27 cellular contexts compared by ENCODE assay signal in the genomic region with DNA sequence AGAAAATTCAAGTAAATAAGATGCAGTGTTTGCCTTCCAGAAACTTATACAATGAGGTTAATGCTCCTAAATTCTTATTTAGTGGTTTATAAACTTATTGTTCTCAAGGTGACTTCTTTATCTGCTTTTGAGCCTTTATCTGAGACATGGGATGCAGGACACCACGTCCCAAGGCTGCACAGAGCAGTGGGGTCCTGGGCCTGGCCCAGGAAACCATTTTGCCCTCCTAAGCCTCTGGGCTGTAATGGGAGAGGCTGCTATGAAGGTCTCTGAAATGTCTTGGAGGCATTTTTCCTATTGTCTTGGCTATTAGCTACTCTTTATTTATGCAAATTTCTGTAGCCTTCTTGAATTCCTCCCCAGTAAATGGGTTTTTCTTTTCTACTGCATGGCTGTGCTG.
"Had no signal": no experiment of that assay in that cellular context is flagged by ENCODE, and none has a peak within 500 bp of the region (broad histone marks: within the 10 kb centered on the region; RNA-seq: fewer than 3 reads in every experiment).

No MANE protein-coding gene starts in this region.

- H3K4me3 ChIP-seq: stomach, suprapubic skin, testis, thoracic aorta, thyroid gland, tibial artery, tibial nerve, transverse colon, upper lobe of left lung, upper lobe of right lung, uterus, vagina had no signal

- H3K36me3 ChIP-seq: stomach, suprapubic skin, thoracic aorta, thyroid gland, tibial artery, tibial nerve, transverse colon, upper lobe of left lung, upper lobe of right lung, uterus, vagina had no signal

- H3K27ac ChIP-seq: stomach, suprapubic skin, testis, thoracic aorta, thyroid gland, tibial artery, tibial nerve, transverse colon, upper lobe of left lung, upper lobe of right lung, uterus, vagina had no signal

- ATAC-seq: stimulated activated effector memory CD8-positive, alpha-beta T cell treated with anti-CD3 and anti-CD28 coated beads, Interleukin-12 subunit alpha, Interleukin-12 subunit beta, amount 100 ng/mL, for 72 hours; stimulated activated memory B cell treated with anti-CD40 and anti-IgM and Interleukin-4, amounts not matched to agents 10 μg/mL and 1 μg/mL and 100 μg/mL, for 72 hours; stimulated activated naive B cell treated with anti-CD40 and anti-IgM and Interleukin-4, amounts not matched to agents 10 μg/mL and 1 μg/mL and 100 μg/mL, for 72 hours; stimulated activated naive CD8-positive, alpha-beta T cell treated with anti-CD3 and anti-CD28 coated beads, Interleukin-15, amount 100 ng/mL, for 72 hours; stimulated activated naive CD8-positive, alpha-beta T cell treated with anti-CD3 and anti-CD28 coated beads, Interleukin-15, Interleukin-2, amounts not matched to agents 100 U/mL and 50 U/mL, for 24 hours had no signal

- H3K27me3 ChIP-seq: stomach, suprapubic skin, testis, thyroid gland, tibial artery, tibial nerve, transverse colon, upper lobe of left lung, upper lobe of right lung, uterus, vagina had no signal

- FAIRE-seq: urothelium cell line had no signal

- DNase-seq: stimulated activated CD4-positive, alpha-beta T cell treated with anti-CD3 and anti-CD28 coated beads, Interleukin-2, amount 100 ng/mL, for 48 hours; stimulated activated CD4-positive, alpha-beta T cell treated with anti-CD3 and anti-CD28 coated beads, Interleukin-4, amount 100 ng/mL, for 1 hour; stimulated activated CD4-positive, alpha-beta T cell treated with anti-CD3 and anti-CD28 coated beads, Interleukin-4, amount 100 ng/mL, for 24 hours; stimulated activated CD4-positive, alpha-beta T cell treated with anti-CD3 and anti-CD28 coated beads, Interleukin-4, amount 100 ng/mL, for 4 hours; stimulated activated CD8-positive, alpha-beta memory T cell treated with anti-CD3 and anti-CD28 coated beads, Interleukin-4, amount 100 ng/mL, for 48 hours; stimulated activated naive B cell treated with anti-CD40 and anti-IgM and Interleukin-4, amounts not matched to agents 10 μg/mL and 1 μg/mL and 100 μg/mL, for 72 hours; stimulated activated naive CD4-positive, alpha-beta T cell; stimulated activated naive CD4-positive, alpha-beta T cell treated with Interleukin-2 at 50 U/mL for 16 hours; stimulated activated naive CD8-positive, alpha-beta T cell treated with anti-CD3 and anti-CD28 coated beads, Interleukin-15, amount 100 ng/mL, for 72 hours; stimulated activated naive CD8-positive, alpha-beta T cell treated with anti-CD3 and anti-CD28 coated beads, Interleukin-15, Interleukin-2, amounts not matched to agents 100 U/mL and 50 U/mL, for 24 hours; stomach; substantia nigra; testis; thyroid gland; tibial artery; transverse colon; trophoblast cell; upper lobe of left lung; upper lobe of right lung; uterus had no signal

- H3K4me1 ChIP-seq: stomach, suprapubic skin, testis, thyroid gland, tibial nerve, transverse colon, upper lobe of left lung, upper lobe of right lung, uterus, vagina had no signal

- H3K9me3 ChIP-seq: stomach, suprapubic skin, testis, thoracic aorta, thyroid gland, tibial artery, tibial nerve, transverse colon, upper lobe of left lung, upper lobe of right lung, uterus, vagina had no signal
